ENCODE assay signal across 8 cellular contexts in the genomic region with DNA sequence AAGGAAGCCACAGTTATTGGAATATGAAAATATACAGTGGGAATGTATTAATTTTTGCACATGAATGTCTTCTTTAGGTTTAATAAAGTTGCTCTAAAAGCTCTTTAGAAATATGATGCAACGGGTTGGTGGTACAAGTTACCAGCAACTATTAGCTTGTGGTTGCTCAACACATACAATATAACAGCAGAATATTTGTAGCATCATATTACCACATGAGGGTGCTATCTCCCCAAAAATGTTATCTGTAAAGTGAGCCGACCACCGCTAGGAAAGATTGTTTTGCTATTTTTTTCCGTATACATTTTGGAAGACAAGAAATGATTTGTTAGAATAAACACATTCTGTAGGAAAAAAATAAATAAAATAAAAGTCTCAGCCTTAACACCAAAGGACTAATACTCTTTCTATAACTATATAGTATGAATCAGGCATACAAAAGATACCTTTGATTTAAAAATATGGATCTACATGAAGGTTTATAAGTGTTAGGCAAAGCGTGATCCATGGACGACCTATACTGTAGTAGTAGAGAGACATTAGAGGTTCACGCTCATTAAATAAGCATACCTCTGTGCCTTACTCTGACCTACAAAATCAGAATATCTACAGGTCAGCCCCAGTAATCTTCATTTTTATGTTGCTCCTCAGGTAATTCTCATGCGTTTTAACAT.
DNase-seq lines count a peak whose midpoint lies in the region; ATAC-seq and TF ChIP-seq lines count a peak whose summit lies in the region.

No MANE protein-coding gene starts in this region.

- no peak for TF ChIP-seq POLR2A in sigmoid colon (IDR thresholded peaks at IDR 0.05)

- ATAC-seq in GM21390 (IDR thresholded peaks at IDR 0.05; ENCODE audit: unreplicated experiment): peak; percentile 80

- DNase-seq in D341Med (ENCODE audit: low spot score): peak; percentile 39
- DNase-seq in SHP77 treated with DMSO at 0.1 percent for 48 hours (lab: John Stamatoyannopoulos, UW): peak; percentile 2
- peak; percentile 81 for DNase-seq in fibroblast of villous mesenchyme (ENCODE audit: low read depth)
- no peak for DNase-seq in sigmoid colon
- no peak for DNase-seq in stimulated activated naive CD4-positive, alpha-beta T cell treated with Interleukin-2 at 50 U/mL for 16 hours (lab: John Stamatoyannopoulos, UW)
- DNase-seq in islet precursor cell: no peak

- no peak overlapping the region for H3K27ac ChIP-seq in sigmoid colon

- TF ChIP-seq CTCF in LNCAP (IDR thresholded peaks at IDR 0.05): peak; percentile 63
- TF ChIP-seq CTCF in fibroblast of villous mesenchyme (IDR thresholded peaks at IDR 0.05; ENCODE audit: insufficient read depth, low read depth, low read length): peak; percentile 60
- TF ChIP-seq CTCF in sigmoid colon (IDR thresholded peaks at IDR 0.05): peak; percentile 33 to 54 (median 41)

- H3K36me3 ChIP-seq in sigmoid colon: no peaks in the 10 kb centered on the region

- H3K27me3 ChIP-seq in sigmoid colon: no peaks in the 10 kb centered on the region

- no peaks in the 10 kb centered on the region for H3K4me1 ChIP-seq in sigmoid colon

- H3K4me3 ChIP-seq in fibroblast of villous mesenchyme (ENCODE audit: low read depth, low read length) (no peak overlapping the region), sigmoid colon (no peak overlapping the region)

- intact Hi-C loops in sigmoid colon (cut with DNase I): loop anchor here (5.0 kb wide), 1 partner anchor 1178 kb away; no protein-coding TSS in a partner anchor

- TF ChIP-seq EP300 in sigmoid colon (IDR thresholded peaks at IDR 0.05): no peak

- WGBS in sigmoid colon, 2 donors: 17 to 37% methylated on average over 8 of the region's 8 CpGs

- no peaks in the 10 kb centered on the region for H3K9me3 ChIP-seq in sigmoid colon

Comparison
In these comparisons a context has a peak if more than half of its experiments do, and no peak if none do; other contexts are left out.
1. DNase-seq: peak in D341Med (single experiment), SHP77 treated with DMSO at 0.1 percent for 48 hours (single experiment) and fibroblast of villous mesenchyme (single experiment); none in sigmoid colon (single experiment), stimulated activated naive CD4-positive, alpha-beta T cell treated with Interleukin-2 at 50 U/mL for 16 hours (single experiment) and islet precursor cell (single experiment).
2. Peak in every context shown above with its lines, with median percentiles within 50 percentile points of each other: CTCF ChIP-seq.